ENCODE assay signal across 15 cellular contexts in genomic region chr4:185020293-185020808, GRCh38. TPM values are rescaled to one million over a fixed set of nuclear protein-coding genes. Genes with fewer than 3 reads are reported as not detected.
A peak's percentile ranks its signal among the peaks of the same experiment; 100 is the strongest.
DNase-seq lines count a peak whose midpoint lies in the region; ATAC-seq, FAIRE-seq and TF ChIP-seq lines count a peak whose summit lies in the region.
"Had no signal": no experiment of that assay in that cellular context is flagged by ENCODE, and none has a peak within 500 bp of the region (broad histone marks: within the 10 kb centered on the region; RNA-seq: fewer than 3 reads in every experiment).

No MANE protein-coding gene starts in this region.

- H3K27me3 ChIP-seq in MG63: peaks cover 42% of the 10 kb centered on the region
- peaks cover 100% of the 10 kb centered on the region for H3K27me3 ChIP-seq in ectodermal cell (ENCODE audit: control insufficient read depth, insufficient read depth, low read length, poor library complexity, severe bottlenecking)
- H3K27me3 ChIP-seq in HepG2 (ENCODE audit: control insufficient read depth in 1 of 2, insufficient read depth in 2 of 2, low read length in 2 of 2): peaks cover 15 to 90% of the 10 kb centered on the region in 2 experiments

- H3K4me1 ChIP-seq in ectodermal cell (ENCODE audit: control insufficient read depth, insufficient read depth, low read length): peaks cover 50% of the 10 kb centered on the region
- no peaks in the 10 kb centered on the region for H3K4me1 ChIP-seq in HepG2 (ENCODE audit: insufficient read depth, low read length)

- no peaks in the 10 kb centered on the region for H3K36me3 ChIP-seq in MG63
- no peaks in the 10 kb centered on the region for H3K36me3 ChIP-seq in ectodermal cell (ENCODE audit: control insufficient read depth, insufficient read depth, low read length)
- H3K36me3 ChIP-seq in HepG2 (replicated peaks in 1 of 2; ENCODE audit: control insufficient read depth in 1 of 2, insufficient read depth in 2 of 2, low read length in 2 of 2): no peaks in the 10 kb centered on the region

- CTCF ChIA-PET in HepG2 (lab: Yijun Ruan, JAX; ENCODE audit: low intra/inter-chr PET ratio, low total read pairs): no interaction called here

- H3K4me3 ChIP-seq in MG63: no peak overlapping the region
- H3K4me3 ChIP-seq in ectodermal cell (ENCODE audit: insufficient read depth, low read depth, low read length): peak overlapping the region; percentile 12
- no peak overlapping the region for H3K4me3 ChIP-seq in HepG2 (replicated peaks in 1 of 3; ENCODE audit: insufficient read depth in 1 of 3, low read depth in 2 of 3, low read length in 3 of 3)

- no peak for TF ChIP-seq RAD21 in HepG2 (CRISPR knock-in tag; IDR thresholded peaks at IDR 0.05)

- intact Hi-C loops in HepG2 (cut with micrococcal nuclease; ENCODE audit: unreplicated experiment): no loop called here

- POLR2A ChIA-PET in HepG2 (lab: Yijun Ruan, JAX): no interaction called here

- BruUV-seq in HepG2 (replicated peaks; lab: Mats Ljungman, UMichigan): no TSS peak

- peaks cover 100% of the 10 kb centered on the region for H3K27me3 Mint-ChIP-seq in neural crest cell (ENCODE audit: low read depth)

- no peak for FAIRE-seq in frontal cortex (lab: Jason Lieb, UNC)
- no peak for FAIRE-seq in HepG2 (lab: Jason Lieb, UNC)

- H3K27ac ChIP-seq in ectodermal cell (ENCODE audit: insufficient read depth, low read depth, low read length, poor library complexity, severe bottlenecking) (no peak overlapping the region), HepG2 (ENCODE audit: extremely low read length, insufficient read depth, low read length) (no peak overlapping the region)
- H3K27ac ChIP-seq: SK-N-MC had no signal

- TF ChIP-seq EP300 in HepG2 (IDR thresholded peaks at IDR 0.05; ENCODE audit: low read depth in 2 of 2, low read length in 2 of 2): no peak
- no peak for TF ChIP-seq EP300 in HepG2 (CRISPR knock-in tag; IDR thresholded peaks at IDR 0.05; ENCODE audit: borderline replicate concordance)

- H3K27ac Mint-ChIP-seq in neural crest cell (ENCODE audit: unreplicated experiment): no peak overlapping the region
- H3K27ac Mint-ChIP-seq: natural killer cell treated with Interleukin-12 subunit alpha and Interleukin-12 subunit beta and Interleukin-15 and Interleukin-18, amount 100 ng/mL, for 72 hours had no signal

- H3K4me2 ChIP-seq in HepG2 (ENCODE audit: low read depth, low read length): no peak overlapping the region

- H3K4me1 Mint-ChIP-seq in neural crest cell: peaks cover 27% of the 10 kb centered on the region

- no peak for TF ChIP-seq POLR2A in HepG2 (IDR thresholded peaks at IDR 0.05; ENCODE audit: insufficient read depth in 1 of 2, low read depth in 2 of 2, low read length in 2 of 2)

- no peak overlapping the region for H3K9ac ChIP-seq in HepG2 (ENCODE audit: insufficient read depth, low read depth, low read length)

- no peaks in the 10 kb centered on the region for H4K20me1 ChIP-seq in HepG2 (ENCODE audit: insufficient read depth, low read length)

- in situ Hi-C loops in HepG2 (cut with HindIII; ENCODE audit: extremely low pct_ligation_motif_present, low pct_unique_long_range_greater_than_20kb): no loop called here

- no peaks in the 10 kb centered on the region for H3K79me2 ChIP-seq in HepG2 (ENCODE audit: insufficient read depth, low read length)

- no peak overlapping the region for H2AFZ ChIP-seq in HepG2 (ENCODE audit: low read length)

- peak; percentile 80 for DNase-seq in DMS53 (lab: John Stamatoyannopoulos, UW)
- peak; percentile 44 for DNase-seq in MG63
- DNase-seq in neural crest cell (ENCODE audit: low read depth, low spot score): no peak
- no peak for DNase-seq in frontal cortex (ENCODE audit: low spot score in 2 of 2)
- no peak for DNase-seq in HepG2 (ENCODE audit: low spot score)
- DNase-seq in NCI-H1694 treated with DMSO at 0.1 percent for 48 hours (lab: John Stamatoyannopoulos, UW): no peak
- DNase-seq in EL: no peak
- DNase-seq: NCI-H1930; stimulated activated CD4-positive, alpha-beta T cell treated with anti-CD3 and anti-CD28 coated beads, Interleukin-4, amount 100 ng/mL, for 4 hours had no signal

- no peaks in the 10 kb centered on the region for H3K36me3 Mint-ChIP-seq in neural crest cell (ENCODE audit: low read depth)
- H3K36me3 Mint-ChIP-seq: natural killer cell treated with Interleukin-12 subunit alpha and Interleukin-12 subunit beta and Interleukin-15 and Interleukin-18, amount 100 ng/mL, for 72 hours had no signal

- no peak; the same call in 2 of the 3 replicates for ATAC-seq in HepG2
- ATAC-seq: HCT116; natural killer cell treated with Interleukin-12 subunit alpha and Interleukin-12 subunit beta and Interleukin-15 and Interleukin-18, amount 100 ng/mL, for 72 hours had no signal

- TF ChIP-seq CTCF in neural crest cell (conservative IDR thresholded peaks at IDR 0.05) (no peak), HepG2 (CRISPR knock-in tag; IDR thresholded peaks at IDR 0.05) (no peak)

- no peaks in the 10 kb centered on the region for H3K9me3 Mint-ChIP-seq in neural crest cell
- H3K9me3 Mint-ChIP-seq: natural killer cell treated with Interleukin-12 subunit alpha and Interleukin-12 subunit beta and Interleukin-15 and Interleukin-18, amount 100 ng/mL, for 72 hours had no signal

- H3K4me3 Mint-ChIP-seq in neural crest cell: peak overlapping the region; percentile 49
- H3K4me3 Mint-ChIP-seq: natural killer cell treated with Interleukin-12 subunit alpha and Interleukin-12 subunit beta and Interleukin-15 and Interleukin-18, amount 100 ng/mL, for 72 hours had no signal

- H3K9me3 ChIP-seq in MG63 (no peaks in the 10 kb centered on the region), ectodermal cell (ENCODE audit: control insufficient read depth, low read length) (no peaks in the 10 kb centered on the region), HepG2 (ENCODE audit: low read length) (no peaks in the 10 kb centered on the region)

- 1% methylated on average over 43 to 47 of the region's 48 CpGs for WGBS in ectodermal cell, 2 experiments
- 49% methylated on average over 14 of the region's 48 CpGs for WGBS in HepG2 (ENCODE audit: low lambda C conversion rate)

TF ChIP-seq in HepG2, 621 proteins besides CTCF, POLR2A, EP300 and RAD21:
- TF ChIP-seq SP4 (CRISPR knock-in tag; IDR thresholded peaks at IDR 0.05): no peak
- TF ChIP-seq NFIB (CRISPR knock-in tag; IDR thresholded peaks at IDR 0.05; ENCODE audit: borderline replicate concordance): no peak
- no peak for TF ChIP-seq RNF2 (conservative IDR thresholded peaks at IDR 0.05; ENCODE audit: low read depth)
- TF ChIP-seq PAX8 (CRISPR knock-in tag; IDR thresholded peaks at IDR 0.05; ENCODE audit: borderline replicate concordance): no peak
- TF ChIP-seq GFI1 (CRISPR knock-in tag; IDR thresholded peaks at IDR 0.05; ENCODE audit: borderline replicate concordance): no peak
- TF ChIP-seq ZKSCAN8 (CRISPR knock-in tag; IDR thresholded peaks at IDR 0.05; ENCODE audit: borderline replicate concordance): no peak
- TF ChIP-seq ZFYVE20 (CRISPR knock-in tag; IDR thresholded peaks at IDR 0.05; ENCODE audit: borderline replicate concordance, low read depth): no peak
- TF ChIP-seq ZNF33B (CRISPR knock-in tag; IDR thresholded peaks at IDR 0.05): no peak
- TF ChIP-seq ZNF747 (CRISPR knock-in tag; IDR thresholded peaks at IDR 0.05; ENCODE audit: borderline replicate concordance): no peak
- no peak for TF ChIP-seq RAD51 (IDR thresholded peaks at IDR 0.05; ENCODE audit: borderline replicate concordance)
- no peak for TF ChIP-seq ZNF136 (CRISPR knock-in tag; IDR thresholded peaks at IDR 0.05; ENCODE audit: low read depth)
- TF ChIP-seq ZBTB7A (CRISPR knock-in tag; IDR thresholded peaks at IDR 0.05): no peak
- no peak for TF ChIP-seq ZNF329 (CRISPR knock-in tag; IDR thresholded peaks at IDR 0.05; ENCODE audit: low read depth)

RNA-seq across cellular contexts. Expression of gene HELT, which starts 2.1 kb away (rescaled TPM):
- total RNA-seq in MG63 (2014; rRNA removed; shearing (Covaris generic); ENCODE audit: low replicate concordance): not detected in 2 replicates
- polyA plus RNA-seq in ectodermal cell (2013, experiment 1 of 4): 0.43 TPM
- polyA plus RNA-seq in ectodermal cell (2013, experiment 2 of 4): 0.41 TPM
- 0.37 TPM for polyA plus RNA-seq in ectodermal cell (2013, experiment 3 of 4)
- polyA plus RNA-seq in ectodermal cell (2013, experiment 4 of 4): 0.97 TPM
- total RNA-seq in neural crest cell: not detected in 2 replicates
- not detected for total RNA-seq in frontal cortex
- total RNA-seq in HepG2 (2016; rRNA removed; fragmentation: Illumina TruSeq; extraction: Trizol): not detected in 2 replicates
- total RNA-seq in HepG2 (2016; cell fraction: cytosol; rRNA removed; fragmentation: Illumina TruSeq; extraction: Trizol; ENCODE audit: low read depth): not detected in 2 replicates
- total RNA-seq in HepG2 (2016; cell fraction: insoluble cytoplasmic fraction; rRNA removed; fragmentation: Illumina TruSeq; extraction: Trizol): not detected in 2 replicates
- total RNA-seq in HepG2 (2016; cell fraction: membrane; rRNA removed; fragmentation: Illumina TruSeq; extraction: Trizol): not detected in 2 replicates
- total RNA-seq in HepG2 (2016; cell fraction: nucleus; rRNA removed; fragmentation: Illumina TruSeq; extraction: Trizol): not detected in 2 replicates
- not detected in 2 replicates for polyA plus RNA-seq in HepG2 (2011; rRNA removed)
- not detected in 2 replicates for polyA plus RNA-seq in HepG2 (2011; cell fraction: cytosol; rRNA removed)
- polyA plus RNA-seq in HepG2 (2011; cell fraction: nucleus; rRNA removed): not detected in 2 replicates
- not detected in 2 replicates for polyA plus RNA-seq in HepG2 (2012)
- not detected in 2 replicates for polyA plus RNA-seq in HepG2 (2016; cell fraction: cytosol; fragmentation: Illumina TruSeq; extraction: Trizol; ENCODE audit: low read depth)
- not detected in 2 replicates for polyA plus RNA-seq in HepG2 (2016; cell fraction: insoluble cytoplasmic fraction; fragmentation: Illumina TruSeq; extraction: Trizol; ENCODE audit: low read depth)
- polyA plus RNA-seq in HepG2 (2016; cell fraction: membrane; fragmentation: Illumina TruSeq; extraction: Trizol; ENCODE audit: low read depth): not detected in 2 replicates
- polyA plus RNA-seq in HepG2 (2016; cell fraction: nucleus; fragmentation: Illumina TruSeq; extraction: Trizol; ENCODE audit: insufficient read depth, low read depth): not detected in 2 replicates
- not detected in 2 replicates for polyA minus RNA-seq in HepG2 (2011; rRNA and poly(A)+ RNA removed; ENCODE audit: low replicate concordance)
- polyA minus RNA-seq in HepG2 (2011; cell fraction: cytosol; rRNA and poly(A)+ RNA removed): not detected in 2 replicates
- not detected in 2 replicates for polyA minus RNA-seq in HepG2 (2011; cell fraction: nucleus; rRNA and poly(A)+ RNA removed)
- total RNA-seq: activated CD8-positive, alpha-beta memory T cell treated with anti-CD3 and anti-CD28 coated beads for 36 hours; glomerular endothelial cell; natural killer cell treated with Interleukin-12 subunit alpha and Interleukin-12 subunit beta and Interleukin-15 and Interleukin-18, amount 100 ng/mL, for 72 hours had no signal

Comparison
In these comparisons a context has a peak if more than half of its experiments do, and no peak if none do; other contexts are left out.
1. DNase-seq: peak in DMS53 (single experiment) and MG63 (single experiment); none in neural crest cell (single experiment), frontal cortex (0 of 2), HepG2 (single experiment), NCI-H1694 treated with DMSO at 0.1 percent for 48 hours (single experiment) and EL (single experiment).